ENCODE assay signal across 10 cellular contexts in the genomic region with DNA sequence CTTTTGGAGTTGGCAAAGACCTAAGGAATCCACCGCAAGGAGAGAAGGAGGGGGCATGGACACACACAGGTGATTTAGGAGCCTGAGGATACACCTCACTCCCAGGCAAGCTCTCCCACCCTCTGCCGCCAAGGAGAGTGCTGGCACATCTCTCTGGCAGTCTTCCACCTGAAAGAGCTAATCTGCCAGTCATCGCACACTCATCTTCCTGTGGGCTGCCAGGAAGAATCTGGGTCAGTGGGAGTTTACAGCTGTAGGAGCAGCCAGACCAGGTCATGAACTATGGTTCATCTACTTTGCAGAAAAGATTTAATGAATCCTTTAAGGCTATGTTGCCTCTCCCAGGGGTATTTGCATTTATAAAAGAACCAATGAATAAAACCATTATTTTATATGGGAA.
DNase-seq lines count a peak whose midpoint lies in the region; ATAC-seq, FAIRE-seq and TF ChIP-seq lines count a peak whose summit lies in the region.
"Had no signal": no experiment of that assay in that cellular context is flagged by ENCODE, and none has a peak within 500 bp of the region (broad histone marks: within the 10 kb centered on the region; RNA-seq: fewer than 3 reads in every experiment).

No MANE protein-coding gene starts in this region.

- H3K9ac ChIP-seq in kidney (ENCODE audit: low read length in 2 of 2): no peak overlapping the region

- no peaks in the 10 kb centered on the region for H3K27me3 ChIP-seq in ascending aorta
- no peaks in the 10 kb centered on the region for H3K27me3 ChIP-seq in uterus
- no peaks in the 10 kb centered on the region for H3K27me3 ChIP-seq in CD8-positive, alpha-beta memory T cell (ENCODE audit: insufficient read depth, low read length, poor library complexity, severe bottlenecking)

- H3K4me1 Mint-ChIP-seq in CD8-positive, alpha-beta memory T cell: no peaks in the 10 kb centered on the region

- H3K27ac ChIP-seq in ascending aorta: peak overlapping the region; percentile 87
- peak overlapping the region; percentile 26 to 85 for H3K27ac ChIP-seq in kidney (ENCODE audit: low read depth in 2 of 2, low read length in 2 of 2)
- H3K27ac ChIP-seq in uterus: peak overlapping the region; percentile 80 to 85
- H3K27ac ChIP-seq in CD8-positive, alpha-beta memory T cell (ENCODE audit: low read depth, low read length): no peak overlapping the region

- no peak overlapping the region for H3K4me3 Mint-ChIP-seq in CD8-positive, alpha-beta memory T cell

- H3K4me3 ChIP-seq in ascending aorta: no peak overlapping the region
- peak overlapping the region in 1 of 2 donors; percentile 20 for H3K4me3 ChIP-seq in kidney (ENCODE audit: low read length in 2 of 2)
- no peak overlapping the region for H3K4me3 ChIP-seq in uterus
- no peak overlapping the region for H3K4me3 ChIP-seq in CD8-positive, alpha-beta memory T cell (ENCODE audit: low read length)

- H3K9me3 ChIP-seq in ascending aorta (no peaks in the 10 kb centered on the region), kidney (ENCODE audit: control insufficient read depth in 1 of 2, low read length in 2 of 2) (no peaks in the 10 kb centered on the region), uterus (no peaks in the 10 kb centered on the region)
- no peaks in the 10 kb centered on the region for H3K9me3 ChIP-seq in CD8-positive, alpha-beta memory T cell (ENCODE audit: low read length)

- intact Hi-C loops in Right ventricle myocardium inferior (cut with DNase I): no loop called here
- intact Hi-C loops in left ventricle myocardium superior (cut with micrococcal nuclease): loop anchor here (10.0 kb wide), 1 partner anchor 257 kb away; no protein-coding TSS in a partner anchor
- intact Hi-C loops in ascending aorta (cut with DNase I): loop anchor here (2.0 to 5.0 kb wide), 3 partner anchors 15 to 135 kb away; no protein-coding TSS in a partner anchor
- intact Hi-C loops in kidney (cut with DNase I): no loop called here
- intact Hi-C loops in uterus (cut with DNase I; ENCODE audit: low total_unique reads): no loop called here

- no peak overlapping the region for H3K27ac Mint-ChIP-seq in CD8-positive, alpha-beta memory T cell

- H3K36me3 Mint-ChIP-seq in CD8-positive, alpha-beta memory T cell: no peaks in the 10 kb centered on the region

- H3K36me3 ChIP-seq in ascending aorta (no peaks in the 10 kb centered on the region), kidney (ENCODE audit: control insufficient read depth in 1 of 2, insufficient read depth in 2 of 2, low read length in 2 of 2) (no peaks in the 10 kb centered on the region), uterus (no peaks in the 10 kb centered on the region)
- no peaks in the 10 kb centered on the region for H3K36me3 ChIP-seq in CD8-positive, alpha-beta memory T cell (ENCODE audit: insufficient read depth, low read length)

- CTCF ChIA-PET in CD8-positive, alpha-beta memory T cell (lab: Charles Lee): no interaction called here

- H3K4me1 ChIP-seq in ascending aorta (peaks cover 2 to 34% of the 10 kb centered on the region in 2 donors), kidney (ENCODE audit: control insufficient read depth in 1 of 2, insufficient read depth in 1 of 2, low read depth in 1 of 2, low read length in 2 of 2) (peaks cover 5 to 9% of the 10 kb centered on the region in 2 donors), uterus (no peaks in the 10 kb centered on the region)
- no peaks in the 10 kb centered on the region for H3K4me1 ChIP-seq in CD8-positive, alpha-beta memory T cell (ENCODE audit: insufficient read depth, low read length)

- TF ChIP-seq CTCF in ascending aorta (IDR thresholded peaks at IDR 0.05) (no peak), kidney (IDR thresholded peaks at IDR 0.05; ENCODE audit: borderline replicate concordance, extremely low read depth, insufficient read depth) (no peak), uterus (IDR thresholded peaks at IDR 0.05) (no peak)

- FAIRE-seq in kidney (lab: Jason Lieb, UNC): no peak
- FAIRE-seq: colon had no signal

- TF ChIP-seq POLR2A in uterus (IDR thresholded peaks at IDR 0.05): no peak

- DNase-seq in Right ventricle myocardium inferior (ENCODE audit: missing footprints) (no peak), left ventricle myocardium superior (no peak), ascending aorta (ENCODE audit: low spot score in 2 of 2) (no peak), kidney (no peak), uterus (peak; percentile 61 to 71)
- no peak for DNase-seq in CD8-positive, alpha-beta memory T cell
- DNase-seq: AML-193 had no signal

- POLR2A ChIA-PET in CD8-positive, alpha-beta memory T cell (lab: Charles Lee): no interaction called here

- ATAC-seq in Right ventricle myocardium inferior (peak; percentile 23), left ventricle myocardium superior (no peak), HG03039 (IDR thresholded peaks at IDR 0.05; ENCODE audit: unreplicated experiment) (no peak), GM18511 (IDR thresholded peaks at IDR 0.05; ENCODE audit: unreplicated experiment) (no peak)

- H3K9me3 Mint-ChIP-seq in CD8-positive, alpha-beta memory T cell: no peaks in the 10 kb centered on the region

- H3K27me3 Mint-ChIP-seq in CD8-positive, alpha-beta memory T cell: peaks cover 1 to 11% of the 10 kb centered on the region in 2 donors

Comparison
In these comparisons a context has a peak if more than half of its experiments do, and no peak if none do; other contexts are left out.
1. intact Hi-C loops: an anchor here in left ventricle myocardium superior (10.0 kb wide) and ascending aorta (2.0 to 5.0 kb wide); none called in Right ventricle myocardium inferior, kidney and uterus.
2. DNase-seq: peak in uterus (2 of 2); none in Right ventricle myocardium inferior (single experiment), left ventricle myocardium superior (single experiment), ascending aorta (0 of 2), kidney (single experiment) and CD8-positive, alpha-beta memory T cell (0 of 5).